In the genomic region with DNA sequence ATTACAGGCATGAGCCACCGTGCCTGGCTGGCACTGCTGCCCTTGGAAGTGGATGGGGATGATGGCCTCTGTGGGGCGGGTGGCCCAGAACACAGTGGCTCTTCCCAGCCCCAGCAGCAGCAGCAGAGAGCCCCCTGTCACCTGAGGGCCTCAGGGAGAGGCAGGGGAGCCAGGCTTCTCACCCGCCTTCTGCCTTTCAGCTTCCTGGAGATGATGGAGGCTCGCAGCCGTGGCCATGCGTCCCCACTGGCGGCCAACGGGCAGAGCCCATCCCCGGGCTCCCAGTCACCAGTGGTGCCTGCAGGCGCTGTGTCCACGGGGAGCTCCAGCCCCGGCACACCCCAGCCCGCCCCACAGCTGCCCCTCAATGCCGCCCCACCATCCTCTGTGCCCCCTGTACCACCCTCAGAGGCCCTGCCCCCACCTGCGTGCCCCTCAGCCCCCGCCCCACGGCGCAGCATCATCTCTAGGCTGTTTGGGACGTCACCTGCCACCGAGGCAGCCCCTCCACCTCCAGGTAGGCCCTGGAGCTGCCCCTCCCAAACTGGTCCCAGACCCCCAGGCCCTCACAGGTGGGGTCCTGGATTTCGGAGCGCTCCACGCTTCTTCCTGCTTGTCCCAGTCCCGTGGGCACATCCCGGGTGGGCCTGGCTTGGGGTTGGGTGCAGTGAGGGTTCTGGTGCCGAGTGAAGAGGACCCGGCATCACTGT, we compare ENCODE assay signal across 12 cellular contexts. TPM values are rescaled to one million over a fixed set of nuclear protein-coding genes. Genes with fewer than 3 reads are reported as not detected.
DNase-seq lines count a peak whose midpoint lies in the region; FAIRE-seq and TF ChIP-seq lines count a peak whose summit lies in the region.
"Had no signal": no experiment of that assay in that cellular context is flagged by ENCODE, and none has a peak within 500 bp of the region (broad histone marks: within the 10 kb centered on the region; RNA-seq: fewer than 3 reads in every experiment).

No MANE protein-coding gene starts in this region.

- TF ChIP-seq CTCF in 22Rv1 (IDR thresholded peaks at IDR 0.05) (no peak), kidney (IDR thresholded peaks at IDR 0.05; ENCODE audit: borderline replicate concordance, extremely low read depth, insufficient read depth) (no peak)

- DNase-seq in HK-2 (ENCODE audit: unreplicated experiment) (peak; percentile 13), kidney (peak; percentile 79), activated T-cell treated with anti-CD3 and anti-CD28 coated beads for 4 hours (no peak), SHP77 (lab: John Stamatoyannopoulos, UW) (no peak)
- DNase-seq: Caco-2, DND-41, GDM1, H7 had no signal

- no peaks in the 10 kb centered on the region for H3K36me3 ChIP-seq in kidney (ENCODE audit: control insufficient read depth in 1 of 2, insufficient read depth in 2 of 2, low read length in 2 of 2)

- peaks cover 7 to 17% of the 10 kb centered on the region in 2 donors for H3K4me1 ChIP-seq in kidney (ENCODE audit: control insufficient read depth in 1 of 2, insufficient read depth in 1 of 2, low read depth in 1 of 2, low read length in 2 of 2)

- no peak overlapping the region for H3K4me3 ChIP-seq in kidney (ENCODE audit: low read length in 2 of 2)
- H3K4me3 ChIP-seq: A549, GM23338 had no signal

- H3K9ac ChIP-seq in kidney (ENCODE audit: low read length in 2 of 2), result no peak overlapping the region

- no peak for FAIRE-seq in kidney (lab: Jason Lieb, UNC)
- FAIRE-seq: A549, GM12892 had no signal

- no peaks in the 10 kb centered on the region for H3K9me3 ChIP-seq in kidney (ENCODE audit: control insufficient read depth in 1 of 2, low read length in 2 of 2)
- H3K9me3 ChIP-seq: A549, Caco-2 had no signal

- intact Hi-C loops in kidney (cut with DNase I), result no loop called here

- H3K27ac ChIP-seq in 22Rv1 (peak overlapping the region; percentile 90), kidney (ENCODE audit: low read depth in 2 of 2, low read length in 2 of 2) (no peak overlapping the region)
- H3K27ac ChIP-seq: A549 had no signal

RNA-seq across cellular contexts. Expression of a gene that starts 5.0 kb away (rescaled TPM):
- total RNA-seq in kidney, result 5.3 TPM
- 2.5 TPM for polyA plus RNA-seq in kidney (ENCODE audit: insufficient read depth, low read depth, low replicate concordance)

RNA-seq across cellular contexts. Expression of a gene that starts 11.9 kb away (rescaled TPM):
- total RNA-seq in kidney, result 108 TPM
- polyA plus RNA-seq in kidney (ENCODE audit: insufficient read depth, low read depth, low replicate concordance), result 283 TPM

RNA-seq across cellular contexts. Expression of a gene that starts 14.8 kb away (rescaled TPM):
- 8.1 TPM for total RNA-seq in kidney
- 5.8 TPM for polyA plus RNA-seq in kidney (ENCODE audit: insufficient read depth, low read depth, low replicate concordance)

RNA-seq across cellular contexts. Expression of a gene that starts 28.8 kb away (rescaled TPM):
- 316 TPM for total RNA-seq in kidney
- polyA plus RNA-seq in kidney (ENCODE audit: insufficient read depth, low read depth, low replicate concordance), result 888 TPM

RNA-seq across cellular contexts. Expression of a gene that starts 29.6 kb away (rescaled TPM):
- total RNA-seq in kidney, result 70.3 TPM
- 60.4 TPM for polyA plus RNA-seq in kidney (ENCODE audit: insufficient read depth, low read depth, low replicate concordance)

Comparison
In these comparisons a context has a peak if more than half of its experiments do, and no peak if none do; other contexts are left out.
1. DNase-seq: peak in HK-2 (single experiment) and kidney (single experiment); none in activated T-cell treated with anti-CD3 and anti-CD28 coated beads for 4 hours (single experiment) and SHP77 (0 of 2).